In genomic region chr18:2571200-2572143, GRCh38 we compare ENCODE assay signal across 8 cellular contexts. TPM values are rescaled to one million over a fixed set of nuclear protein-coding genes. Genes with fewer than 3 reads are reported as not detected.
DNase-seq lines count a peak whose midpoint lies in the region; ATAC-seq and TF ChIP-seq lines count a peak whose summit lies in the region.

Gene METTL4, minus strand, starts transcription at chr18:2571505. Its CDS starts 4,289 bp downstream, at chr18:2567216.
Gene NDC80, plus strand, starts transcription at chr18:2571557. Its CDS starts 1,429 bp downstream, at chr18:2572986.

- peaks cover 50% of the 10 kb centered on the region for H3K4me1 Mint-ChIP-seq in activated B cell treated with CpG ODN at 0.5 μM for 24 hours

- CTCF ChIA-PET in AG04450 (lab: Charles Lee) (interaction anchor here (0.5 to 1.1 kb wide), 3 partner anchors 28 to 403 kb away, joined by 3 to 6 read pairs (median 3); no protein-coding TSS in a partner anchor), activated B cell treated with CpG ODN at 0.5 μM for 24 hours (lab: Charles Lee) (interaction anchor here (0.8 to 2.9 kb wide), 7 partner anchors 24 to 97 kb away, joined by 3 to 18 read pairs (median 4); partner anchors contain the start of gene SMCHD1)

- peak within 1 kb of the TSS; percentile 89 for H3K4me3 ChIP-seq in AG04450 (ENCODE audit: low read depth, low read length)
- H3K4me3 ChIP-seq in cardiac fibroblast (replicated peaks in 1 of 2; ENCODE audit: low read depth in 2 of 2, low read length in 2 of 2) = peak within 1 kb of the TSS; percentile 76 to 83
- peak within 1 kb of the TSS; percentile 59 to 84 (median 63) for H3K4me3 ChIP-seq in spleen

- peak; percentile 71 for DNase-seq in AG04450 (ENCODE audit: low read depth, low spot score)
- DNase-seq in NCI-H2227 treated with DMSO at 0.1 percent for 48 hours (lab: John Stamatoyannopoulos, UW) = peak; percentile 98
- peak; percentile 82 for DNase-seq in activated B cell treated with CpG ODN at 0.5 μM for 24 hours
- DNase-seq in cardiac fibroblast (ENCODE audit: low read depth in 2 of 2) = peak; percentile 92 to 94
- peak; percentile 94 for DNase-seq in inferior parietal cortex (ENCODE audit: extremely low spot score)
- DNase-seq in spleen = peak; percentile 96

- H3K27ac ChIP-seq in AG04450 (ENCODE audit: low read depth, low read length) (peak within 1 kb of the TSS; percentile 99), spleen (peak within 1 kb of the TSS; percentile 93 to 99 (median 96))

- H3K4me1 ChIP-seq in spleen = peaks cover 16 to 68% (median 33%) of the 10 kb centered on the region in 6 donors

- TF ChIP-seq CTCF in AG04450 (IDR thresholded peaks at IDR 0.05; ENCODE audit: low read depth, low read length) (no peak), activated B cell treated with CpG ODN at 0.5 μM for 24 hours (IDR thresholded peaks at IDR 0.05) (no peak), cardiac fibroblast (IDR thresholded peaks at IDR 0.05; ENCODE audit: low read depth, low read length) (no peak), spleen (IDR thresholded peaks at IDR 0.05 in 8 of 11, conservative IDR thresholded peaks at IDR 0.05 in 3 of 11) (peak in 3 of 11 experiments; percentile 4 to 20 (median 17))

- H3K9me3 ChIP-seq in AG04450 (ENCODE audit: control insufficient read depth, insufficient read depth, low read length) (no peaks in the 10 kb centered on the region), spleen (no peaks in the 10 kb centered on the region)

- intact Hi-C loops in activated B cell treated with CpG ODN at 0.5 μM for 24 hours (cut with micrococcal nuclease) (loop anchor here (1.0 to 5.0 kb wide), 9 partner anchors 17 to 691 kb away; partner anchors contain the start of genes EMILIN2, MYL12B and SMCHD1), spleen (cut with DNase I; ENCODE audit: low total_unique reads) (loop anchor here (10.0 kb wide), 1 partner anchor 73 kb away; no protein-coding TSS in a partner anchor)

- peak within 1 kb of the TSS; percentile 100 for H3K4me3 Mint-ChIP-seq in activated B cell treated with CpG ODN at 0.5 μM for 24 hours

- H3K27me3 Mint-ChIP-seq in activated B cell treated with CpG ODN at 0.5 μM for 24 hours = no peaks in the 10 kb centered on the region

- peak within 1 kb of the TSS; percentile 99 for H3K27ac Mint-ChIP-seq in activated B cell treated with CpG ODN at 0.5 μM for 24 hours

- no peak for TF ChIP-seq POLR2A in spleen (IDR thresholded peaks at IDR 0.05)

- H3K9me3 Mint-ChIP-seq in activated B cell treated with CpG ODN at 0.5 μM for 24 hours = no peaks in the 10 kb centered on the region

- peak; percentile 73 for ATAC-seq in GM18867 (IDR thresholded peaks at IDR 0.05; ENCODE audit: unreplicated experiment)
- ATAC-seq in HG03097 (IDR thresholded peaks at IDR 0.05; ENCODE audit: low FRiP score, unreplicated experiment) = peak; percentile 65
- peak; percentile 93 for ATAC-seq in activated B cell treated with CpG ODN at 0.5 μM for 24 hours (ENCODE audit: low read depth)

- H3K27me3 ChIP-seq in AG04450 (ENCODE audit: control insufficient read depth, insufficient read depth, low read length) (no peaks in the 10 kb centered on the region), spleen (replicated peaks in 1 of 7) (no peaks in the 10 kb centered on the region)

- peaks cover 23% of the 10 kb centered on the region for H3K36me3 Mint-ChIP-seq in activated B cell treated with CpG ODN at 0.5 μM for 24 hours (ENCODE audit: low read depth)

- peaks cover 0 to 20% (median under 1%) of the 10 kb centered on the region in 6 donors for H3K36me3 ChIP-seq in spleen

- 0 to 1% (median 0%) methylated on average over 47 to 53 of the region's 53 CpGs for WGBS in spleen, 5 donors

- POLR2A ChIA-PET in AG04450 (lab: Yijun Ruan, JAX) = interaction anchor here (0.6 to 1.8 kb wide), 3 partner anchors 80 to 609 kb away, joined by 3 to 6 read pairs (median 4); no protein-coding TSS in a partner anchor
- POLR2A ChIA-PET in activated B cell treated with CpG ODN at 0.5 μM for 24 hours (lab: Charles Lee) = interaction anchor here (0.7 to 5.7 kb wide), 11 partner anchors 18 to 116 kb away, joined by 3 to 105 read pairs (median 7); partner anchors contain the start of gene SMCHD1

RNA-seq across cellular contexts. Expression of gene METTL4, which starts in this region (rescaled TPM):
- 8.3 and 12.7 TPM in 2 replicates for polyA plus RNA-seq in AG04450 (2011; rRNA removed)
- polyA minus RNA-seq in AG04450 (2011; rRNA and poly(A)+ RNA removed) = 6.6 and 9.5 TPM in 2 replicates
- 17.4 TPM in 2 replicates for total RNA-seq in activated B cell treated with CpG ODN at 0.5 μM for 24 hours
- total RNA-seq in spleen = 10 to 100 TPM; 12.5 to 30.8 (median 16.9) TPM
- 10 to 100 TPM in 2 of 3 donors, 1 to 10 TPM in 1; 9.1 to 11.8 (median 10.3) TPM for polyA plus RNA-seq in spleen

RNA-seq across cellular contexts. Expression of gene NDC80, which starts in this region (rescaled TPM):
- polyA plus RNA-seq in AG04450 (2011; rRNA removed) (6.4 and 10.2 TPM in 2 replicates), spleen (1 to 10 TPM; 3.4 to 9.0 (median 4.4) TPM)
- polyA minus RNA-seq in AG04450 (2011; rRNA and poly(A)+ RNA removed) = 3.9 and 9.1 TPM in 2 replicates
- total RNA-seq in activated B cell treated with CpG ODN at 0.5 μM for 24 hours (1.9 and 2.6 TPM in 2 replicates), spleen (1 to 10 TPM; 3.4 to 7.3 (median 4.4) TPM)

Comparison
In these comparisons a context has a peak if more than half of its experiments do, and no peak if none do; other contexts are left out.
1. Peak in every context shown above with its lines: DNase-seq, ATAC-seq, H3K4me3 ChIP-seq and H3K27ac ChIP-seq.